Comparison of ENCODE assay signal across 1 cellular context in the genomic region with DNA sequence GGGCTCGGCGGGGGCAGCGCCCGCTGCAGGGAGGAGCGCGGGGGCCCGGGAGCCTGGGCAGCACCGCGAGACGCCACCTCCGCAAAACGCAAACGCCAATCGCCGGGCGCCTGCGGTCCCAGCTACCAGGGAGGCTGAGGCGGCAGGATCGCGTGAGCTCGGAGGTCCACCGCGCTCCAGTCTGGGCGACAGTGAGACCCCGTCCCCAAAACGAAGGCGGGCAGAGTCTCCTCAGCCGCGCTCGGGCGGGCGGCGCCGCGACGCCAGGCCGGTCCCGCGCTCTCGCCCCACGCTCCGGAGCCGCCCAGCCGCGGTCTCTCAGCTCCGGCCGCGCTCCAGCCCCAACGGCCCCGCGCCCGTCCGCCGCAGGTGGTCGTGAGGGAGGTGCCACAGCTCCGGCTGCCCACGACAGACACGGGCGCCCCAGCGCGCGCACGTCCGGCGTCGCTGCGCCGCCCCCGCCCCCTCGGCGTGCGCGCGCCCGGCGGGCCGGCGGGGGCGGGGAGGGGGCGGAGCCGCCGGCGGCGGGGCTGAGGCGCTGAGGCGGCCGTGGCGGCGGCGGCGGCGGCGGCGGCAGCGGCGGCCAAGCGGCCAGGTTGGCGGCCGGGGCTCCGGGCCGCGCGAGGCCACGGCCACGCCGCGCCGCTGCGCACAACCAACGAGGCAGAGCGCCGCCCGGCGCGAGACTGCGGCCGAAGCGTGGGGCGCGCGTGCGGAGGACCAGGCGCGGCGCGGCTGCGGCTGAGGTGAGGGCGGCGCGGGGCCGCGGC.
TF ChIP-seq lines count a peak whose summit lies in the region.

A gene with protein sequence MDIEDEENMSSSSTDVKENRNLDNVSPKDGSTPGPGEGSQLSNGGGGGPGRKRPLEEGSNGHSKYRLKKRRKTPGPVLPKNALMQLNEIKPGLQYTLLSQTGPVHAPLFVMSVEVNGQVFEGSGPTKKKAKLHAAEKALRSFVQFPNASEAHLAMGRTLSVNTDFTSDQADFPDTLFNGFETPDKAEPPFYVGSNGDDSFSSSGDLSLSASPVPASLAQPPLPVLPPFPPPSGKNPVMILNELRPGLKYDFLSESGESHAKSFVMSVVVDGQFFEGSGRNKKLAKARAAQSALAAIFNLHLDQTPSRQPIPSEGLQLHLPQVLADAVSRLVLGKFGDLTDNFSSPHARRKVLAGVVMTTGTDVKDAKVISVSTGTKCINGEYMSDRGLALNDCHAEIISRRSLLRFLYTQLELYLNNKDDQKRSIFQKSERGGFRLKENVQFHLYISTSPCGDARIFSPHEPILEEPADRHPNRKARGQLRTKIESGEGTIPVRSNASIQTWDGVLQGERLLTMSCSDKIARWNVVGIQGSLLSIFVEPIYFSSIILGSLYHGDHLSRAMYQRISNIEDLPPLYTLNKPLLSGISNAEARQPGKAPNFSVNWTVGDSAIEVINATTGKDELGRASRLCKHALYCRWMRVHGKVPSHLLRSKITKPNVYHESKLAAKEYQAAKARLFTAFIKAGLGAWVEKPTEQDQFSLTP (plus strand): TSS at position 533 of the 770 bp plus-strand sequence. CDS start 97,077 bp downstream, outside the sequence.

TF ChIP-seq in H1, 55 proteins besides CTCF, POLR2A, EP300 and RAD21 (continued from another document):
- no peak for TF ChIP-seq NANOG (IDR thresholded peaks at IDR 0.05; ENCODE audit: insufficient read depth, low read depth, low read length, poor library complexity, severe bottlenecking)
- TF ChIP-seq, protein P1, sequence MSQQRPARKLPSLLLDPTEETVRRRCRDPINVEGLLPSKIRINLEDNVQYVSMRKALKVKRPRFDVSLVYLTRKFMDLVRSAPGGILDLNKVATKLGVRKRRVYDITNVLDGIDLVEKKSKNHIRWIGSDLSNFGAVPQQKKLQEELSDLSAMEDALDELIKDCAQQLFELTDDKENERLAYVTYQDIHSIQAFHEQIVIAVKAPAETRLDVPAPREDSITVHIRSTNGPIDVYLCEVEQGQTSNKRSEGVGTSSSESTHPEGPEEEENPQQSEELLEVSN (IDR thresholded peaks at IDR 0.05), result no peak
